29 cellular contexts compared by ENCODE assay signal in genomic region chr1:203700901-203701300, GRCh38.
DNase-seq lines count a peak whose midpoint lies in the region; ATAC-seq and TF ChIP-seq lines count a peak whose summit lies in the region.
"Had no signal": no experiment of that assay in that cellular context is flagged by ENCODE, and none has a peak within 500 bp of the region (broad histone marks: within the 10 kb centered on the region; RNA-seq: fewer than 3 reads in every experiment).

No MANE protein-coding gene starts in this region.

- peak; percentile 15; the same call in 1 of the 3 replicates for ATAC-seq in SK-N-SH treated with all-trans-retinoic acid at 6 μM for 48 hours
- ATAC-seq in CD8-positive, alpha-beta T cell, result no peak
- ATAC-seq: body of pancreas, HCT116, heart left ventricle, pancreas, right cardiac atrium had no signal

- H3K27me3 ChIP-seq in SK-N-SH (ENCODE audit: insufficient read depth) (no peaks in the 10 kb centered on the region), fibroblast of lung (ENCODE audit: control insufficient read depth, insufficient read depth, low read length) (no peaks in the 10 kb centered on the region), sigmoid colon (no peaks in the 10 kb centered on the region), prostate gland (replicated peaks; ENCODE audit: insufficient read depth) (no peaks in the 10 kb centered on the region)
- H3K27me3 ChIP-seq in CD8-positive, alpha-beta T cell (ENCODE audit: insufficient read depth, low read length), result no peaks in the 10 kb centered on the region
- H3K27me3 ChIP-seq: adrenal gland, body of pancreas, heart left ventricle, MG63, pancreas, testis had no signal

- TF ChIP-seq RAD21 in SK-N-SH (IDR thresholded peaks at IDR 0.05; ENCODE audit: low read length), result no peak

- H2AFZ ChIP-seq in SK-N-SH (ENCODE audit: low read depth) (no peak overlapping the region), fibroblast of lung (ENCODE audit: low read length) (no peak overlapping the region)

- peaks cover 11% of the 10 kb centered on the region for H3F3A ChIP-seq in SK-N-SH (replicated peaks; ENCODE audit: insufficient read depth)

- H3K36me3 ChIP-seq in SK-N-SH (replicated peaks in 1 of 2; ENCODE audit: control insufficient read depth in 1 of 2, insufficient read depth in 2 of 2, low read length in 1 of 2), result peaks cover 64 to 69% of the 10 kb centered on the region in 2 experiments
- peaks cover 12% of the 10 kb centered on the region for H3K36me3 ChIP-seq in CD8-positive, alpha-beta T cell (ENCODE audit: insufficient read depth, low read length)
- H3K36me3 ChIP-seq in fibroblast of lung (ENCODE audit: control insufficient read depth, insufficient read depth, low read length), result peaks cover 40% of the 10 kb centered on the region
- peaks cover 34 to 78% (median 46%) of the 10 kb centered on the region in 4 donors for H3K36me3 ChIP-seq in sigmoid colon
- H3K36me3 ChIP-seq in prostate gland, result no peaks in the 10 kb centered on the region

- H3K4me1 Mint-ChIP-seq in CD8-positive, alpha-beta T cell (ENCODE audit: low read depth), result peaks cover 12% of the 10 kb centered on the region
- H3K4me1 Mint-ChIP-seq in T-helper 2 cell treated with Interferon-gamma antibody and Interleukin-4, amounts not matched to agents 5 μg/mL and 100 μg/mL, for 36 hours (ENCODE audit: low read depth), result peaks cover 11% of the 10 kb centered on the region

- H4K20me1 ChIP-seq in SK-N-SH (ENCODE audit: insufficient read depth) (peaks cover 15% of the 10 kb centered on the region; the same call in 1 of the 2 replicates), fibroblast of lung (ENCODE audit: control insufficient read depth, extremely low read depth, insufficient read depth, low read length) (no peaks in the 10 kb centered on the region)

- H3K9ac ChIP-seq in SK-N-SH (no peak overlapping the region), fibroblast of lung (ENCODE audit: insufficient read depth, low read length) (no peak overlapping the region)

- no peak for TF ChIP-seq POLR2A in sigmoid colon (IDR thresholded peaks at IDR 0.05)
- no peak for TF ChIP-seq POLR2A in prostate gland (IDR thresholded peaks at IDR 0.05)

- no peak overlapping the region for H3K4me3 Mint-ChIP-seq in CD8-positive, alpha-beta T cell
- no peak overlapping the region for H3K4me3 Mint-ChIP-seq in T-helper 2 cell treated with Interferon-gamma antibody and Interleukin-4, amounts not matched to agents 5 μg/mL and 100 μg/mL, for 36 hours

- TF ChIP-seq CTCF in SK-N-SH (IDR thresholded peaks at IDR 0.05) (no peak), fibroblast of lung (conservative IDR thresholded peaks at IDR 0.05 in 1 of 2, IDR thresholded peaks at IDR 0.05 in 1 of 2; ENCODE audit: low read depth in 1 of 2, low read length in 2 of 2) (no peak), sigmoid colon (IDR thresholded peaks at IDR 0.05) (no peak), prostate gland (IDR thresholded peaks at IDR 0.05) (no peak)
- TF ChIP-seq CTCF in CD8-positive, alpha-beta T cell (IDR thresholded peaks at IDR 0.05), result no peak

- peaks cover 69% of the 10 kb centered on the region for H3K36me3 Mint-ChIP-seq in CD8-positive, alpha-beta T cell
- peaks cover 63% of the 10 kb centered on the region for H3K36me3 Mint-ChIP-seq in T-helper 2 cell treated with Interferon-gamma antibody and Interleukin-4, amounts not matched to agents 5 μg/mL and 100 μg/mL, for 36 hours (ENCODE audit: low read depth)

- H3K79me2 ChIP-seq in SK-N-SH (ENCODE audit: insufficient read depth) (peaks cover 28% of the 10 kb centered on the region), fibroblast of lung (ENCODE audit: control insufficient read depth, insufficient read depth, low read length) (peaks cover 48% of the 10 kb centered on the region)

- CTCF ChIA-PET in SK-N-SH (lab: Yijun Ruan, JAX), result interaction anchor here (0.8 to 5.8 kb wide), 31 partner anchors 11 to 433 kb away, joined by 3 to 222 read pairs (median 7); partner anchors contain the start of gene ATP2B4
- CTCF ChIA-PET in CD8-positive, alpha-beta T cell (lab: Charles Lee), result interaction anchor here (0.8 to 7.7 kb wide), 31 partner anchors 11 to 434 kb away, joined by 3 to 178 read pairs (median 9); partner anchors contain the start of gene ATP2B4

- H3K27ac ChIP-seq in SK-N-SH (ENCODE audit: low read depth in 2 of 2, low read length in 1 of 2) (peak overlapping the region in 1 of 2 experiments; percentile 47; a peak in 2 of 4 replicates), fibroblast of lung (ENCODE audit: insufficient read depth, low read length) (peak overlapping the region; percentile 10), sigmoid colon (peak overlapping the region; percentile 87 to 93 (median 88)), prostate gland (no peak overlapping the region)
- H3K27ac ChIP-seq in CD8-positive, alpha-beta T cell (ENCODE audit: low read depth, low read length), result no peak overlapping the region
- H3K27ac ChIP-seq: 22Rv1, adrenal gland, body of pancreas, pancreas, SK-N-MC, testis, VCaP had no signal

- no peaks in the 10 kb centered on the region for H3K4me1 ChIP-seq in SK-N-SH (ENCODE audit: control insufficient read depth in 1 of 2, insufficient read depth in 2 of 2, low read depth in 1 of 2, low read length in 1 of 2)
- no peaks in the 10 kb centered on the region for H3K4me1 ChIP-seq in CD8-positive, alpha-beta T cell (ENCODE audit: insufficient read depth, low read length)
- H3K4me1 ChIP-seq in fibroblast of lung (ENCODE audit: control insufficient read depth, extremely low read depth, insufficient read depth, low read length), result no peaks in the 10 kb centered on the region
- peaks cover 0 to 90% (median 78%) of the 10 kb centered on the region in 4 donors for H3K4me1 ChIP-seq in sigmoid colon
- H3K4me1 ChIP-seq in prostate gland (replicated peaks), result no peaks in the 10 kb centered on the region
- H3K4me1 ChIP-seq: body of pancreas, pancreas had no signal

- no peaks in the 10 kb centered on the region for H3K9me2 ChIP-seq in SK-N-SH

- H3K4me3 ChIP-seq in SK-N-SH (ENCODE audit: low read depth in 2 of 2, low read length in 1 of 2), result no peak overlapping the region
- no peak overlapping the region for H3K4me3 ChIP-seq in CD8-positive, alpha-beta T cell (ENCODE audit: low read depth, low read length)
- no peak overlapping the region for H3K4me3 ChIP-seq in fibroblast of lung (replicated peaks in 1 of 4; ENCODE audit: control extremely low read depth in 1 of 4, insufficient read depth in 1 of 4, low read depth in 3 of 4, low read length in 4 of 4)
- H3K4me3 ChIP-seq in sigmoid colon, result no peak overlapping the region
- H3K4me3 ChIP-seq in prostate gland, result no peak overlapping the region
- H3K4me3 ChIP-seq: adrenal gland, body of pancreas, heart left ventricle, MG63, pancreas, SK-N-MC, testis had no signal

- H3K27ac Mint-ChIP-seq in CD8-positive, alpha-beta T cell, result peak overlapping the region; percentile 49
- H3K27ac Mint-ChIP-seq in T-helper 2 cell treated with Interferon-gamma antibody and Interleukin-4, amounts not matched to agents 5 μg/mL and 100 μg/mL, for 36 hours, result no peak overlapping the region

- no peak for TF ChIP-seq EP300 in SK-N-SH (IDR thresholded peaks at IDR 0.05; ENCODE audit: borderline replicate concordance in 1 of 2, low read depth in 1 of 2, low read length in 1 of 2)
- TF ChIP-seq EP300 in sigmoid colon (IDR thresholded peaks at IDR 0.05), result peak in 1 of 4 donors; percentile 9

- H3K9me3 Mint-ChIP-seq in CD8-positive, alpha-beta T cell, result no peaks in the 10 kb centered on the region
- H3K9me3 Mint-ChIP-seq in T-helper 2 cell treated with Interferon-gamma antibody and Interleukin-4, amounts not matched to agents 5 μg/mL and 100 μg/mL, for 36 hours, result no peaks in the 10 kb centered on the region

- H3K4me2 ChIP-seq in SK-N-SH, result no peak overlapping the region
- no peak overlapping the region for H3K4me2 ChIP-seq in fibroblast of lung (ENCODE audit: extremely low read depth, insufficient read depth, low read length)

- intact Hi-C loops in CD8-positive, alpha-beta T cell (cut with DNase I, micrococcal nuclease), result loop anchor here (5.0 kb wide), 3 partner anchors 94 to 434 kb away; no protein-coding TSS in a partner anchor
- intact Hi-C loops in sigmoid colon (cut with DNase I) (loop anchor here (2.0 to 10.0 kb wide), 4 partner anchors 26 to 426 kb away; no protein-coding TSS in a partner anchor), prostate gland (cut with DNase I) (no loop called here)

- H3K9me3 ChIP-seq in SK-N-SH (no peaks in the 10 kb centered on the region), fibroblast of lung (ENCODE audit: control insufficient read depth, insufficient read depth, low read depth, low read length) (no peaks in the 10 kb centered on the region), sigmoid colon (no peaks in the 10 kb centered on the region), prostate gland (no peaks in the 10 kb centered on the region)
- no peaks in the 10 kb centered on the region for H3K9me3 ChIP-seq in CD8-positive, alpha-beta T cell (ENCODE audit: low read length)
- H3K9me3 ChIP-seq: adrenal gland, body of pancreas, heart left ventricle, MG63, pancreas, testis had no signal

- 83% methylated on average over 4 of the region's 4 CpGs for WGBS in SK-N-SH (ENCODE audit: low lambda C conversion rate)
- WGBS in sigmoid colon, 2 donors, result 81 to 90% methylated on average over 4 of the region's 4 CpGs
- 75% methylated on average over 4 of the region's 4 CpGs for WGBS in prostate gland

- H3K27me3 Mint-ChIP-seq in CD8-positive, alpha-beta T cell (ENCODE audit: low read depth), result no peaks in the 10 kb centered on the region
- no peaks in the 10 kb centered on the region for H3K27me3 Mint-ChIP-seq in T-helper 2 cell treated with Interferon-gamma antibody and Interleukin-4, amounts not matched to agents 5 μg/mL and 100 μg/mL, for 36 hours (ENCODE audit: low read depth)

- no peak for DNase-seq in SK-N-SH
- no peak for DNase-seq in CD8-positive, alpha-beta T cell
- no peak for DNase-seq in fibroblast of lung (ENCODE audit: low read depth in 2 of 2)
- no peak for DNase-seq in sigmoid colon
- no peak for DNase-seq in prostate gland (ENCODE audit: low spot score)
- DNase-seq in AG08395 (ENCODE audit: low spot score), result no peak
- no peak for DNase-seq in T-helper 2 cell treated with Interferon-gamma antibody and Interleukin-4, amounts not matched to agents 5 μg/mL and 100 μg/mL, for 36 hours (ENCODE audit: low spot score)
- DNase-seq: activated CD4-positive, alpha-beta T cell treated with anti-CD3 and anti-CD28 coated beads, Interleukin-2, amount 50 U/mL, for 1 hour; activated gamma-delta T cell treated with Interleukin-2 at 50 U/mL for 16 hours; adrenal gland; body of pancreas; heart left ventricle; KG1; MG63; NCI-H1417; NCI-H2029 treated with DMSO at 0.1 percent for 48 hours; NCI-H345; NCI-H82; pancreas; right cardiac atrium; RPMI8226; stimulated activated CD4-positive, alpha-beta T cell treated with anti-CD3 and anti-CD28 coated beads, Interleukin-2, amount 100 ng/mL, for 48 hours; T-helper 9 cell; testis had no signal

- POLR2A ChIA-PET in SK-N-SH (lab: Yijun Ruan, JAX), result no interaction called here
- POLR2A ChIA-PET in CD8-positive, alpha-beta T cell (lab: Charles Lee), result interaction anchor here (1.3 to 5.3 kb wide), 2 partner anchors 15 to 75 kb away, joined by 4 to 32 read pairs; partner anchors contain the start of gene ATP2B4

TF ChIP-seq in SK-N-SH treated with all-trans-retinoic acid at 6 μM for 48 hours, 23 proteins besides CTCF, POLR2A, EP300 and RAD21 (continues in another document):
- TF ChIP-seq TCF4 (CRISPR knock-in tag; IDR thresholded peaks at IDR 0.05; ENCODE audit: borderline replicate concordance), result no peak

TF ChIP-seq in SK-N-SH, 30 proteins besides CTCF, POLR2A, EP300 and RAD21 (continues in another document):
- no peak for TF ChIP-seq JUND (IDR thresholded peaks at IDR 0.05)

Comparison
In these comparisons a context has a peak if more than half of its experiments do, and no peak if none do; other contexts are left out.
1. H3K27ac ChIP-seq: peak in fibroblast of lung (single experiment) and sigmoid colon (4 of 4); none in CD8-positive, alpha-beta T cell (single experiment) and prostate gland (0 of 2).